ENCODE assay signal across 13 cellular contexts in the genomic region with DNA sequence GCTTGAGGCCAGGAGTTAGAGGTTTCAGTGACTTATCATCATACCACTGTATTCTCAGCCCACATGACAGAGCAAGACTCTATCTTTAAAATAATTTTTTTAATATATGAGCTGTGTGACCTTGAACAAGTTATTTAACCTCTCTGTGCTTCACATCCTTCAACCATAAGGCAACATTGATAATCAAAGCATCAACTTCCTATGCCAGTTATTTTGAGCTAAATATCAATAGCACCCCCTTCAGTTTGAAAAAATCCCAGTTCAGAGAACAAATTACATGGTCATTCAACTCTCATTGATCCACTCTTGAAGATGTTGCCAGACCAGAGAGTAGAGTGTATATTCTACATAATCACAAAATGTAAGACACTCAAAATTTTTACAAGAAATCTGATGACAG. TPM values are rescaled to one million over a fixed set of nuclear protein-coding genes. Genes with fewer than 3 reads are reported as not detected.
DNase-seq lines count a peak whose midpoint lies in the region; ATAC-seq, FAIRE-seq and TF ChIP-seq lines count a peak whose summit lies in the region.
"Had no signal": no experiment of that assay in that cellular context is flagged by ENCODE, and none has a peak within 500 bp of the region (broad histone marks: within the 10 kb centered on the region; RNA-seq: fewer than 3 reads in every experiment).

No MANE protein-coding gene starts in this region.

- DNase-seq in NCI-H345 (lab: John Stamatoyannopoulos, UW), result peak; percentile 35
- no peak for DNase-seq in NCI-H345 treated with DMSO at 0.1 percent for 48 hours (lab: John Stamatoyannopoulos, UW; ENCODE audit: unreplicated experiment)
- peak; percentile 56 for DNase-seq in NCI-H1092 (lab: John Stamatoyannopoulos, UW)
- DNase-seq in RWPE2 (ENCODE audit: low spot score), result no peak
- DNase-seq in small intestine, result peak; percentile 61
- no peak for DNase-seq in upper lobe of right lung
- DNase-seq in kidney, result no peak
- DNase-seq in nucleus accumbens (lab: John Stamatoyannopoulos, UW), result no peak
- DNase-seq: activated CD8-positive, alpha-beta memory T cell treated with anti-CD3 and anti-CD28 coated beads for 24 hours; activated naive CD4-positive, alpha-beta T cell; NCI-H2171 treated with DMSO at 0.1 percent for 48 hours; uterus had no signal

- intact Hi-C loops in upper lobe of right lung (cut with DNase I) (no loop called here), kidney (cut with DNase I) (no loop called here)

- H3K4me3 ChIP-seq in RWPE2 (ENCODE audit: severe bottlenecking) (no peak overlapping the region), small intestine (ENCODE audit: low read depth in 1 of 2, low read length in 2 of 2) (no peak overlapping the region), upper lobe of right lung (no peak overlapping the region), kidney (ENCODE audit: low read length in 2 of 2) (no peak overlapping the region)
- H3K4me3 ChIP-seq: SJCRH30, uterus had no signal

- no peak overlapping the region for H3K9ac ChIP-seq in kidney (ENCODE audit: low read length in 2 of 2)

- H3K4me1 ChIP-seq in RWPE2 (ENCODE audit: insufficient read depth, poor library complexity, severe bottlenecking), result no peaks in the 10 kb centered on the region
- H3K4me1 ChIP-seq in small intestine (ENCODE audit: control insufficient read depth in 2 of 2, insufficient read depth in 1 of 2, low read depth in 1 of 2, low read length in 1 of 2), result no peaks in the 10 kb centered on the region
- H3K4me1 ChIP-seq in upper lobe of right lung, result no peaks in the 10 kb centered on the region
- no peaks in the 10 kb centered on the region for H3K4me1 ChIP-seq in kidney (ENCODE audit: control insufficient read depth in 1 of 2, insufficient read depth in 1 of 2, low read depth in 1 of 2, low read length in 2 of 2)
- H3K4me1 ChIP-seq: uterus had no signal

- H3K9me3 ChIP-seq in RWPE2 (ENCODE audit: severe bottlenecking), result no peaks in the 10 kb centered on the region
- no peaks in the 10 kb centered on the region for H3K9me3 ChIP-seq in small intestine (ENCODE audit: control insufficient read depth, low read depth)
- H3K9me3 ChIP-seq in upper lobe of right lung, result no peaks in the 10 kb centered on the region
- H3K9me3 ChIP-seq in kidney (ENCODE audit: control insufficient read depth in 1 of 2, low read length in 2 of 2), result no peaks in the 10 kb centered on the region
- H3K9me3 ChIP-seq: SJCRH30, uterus had no signal

- FAIRE-seq in small intestine (lab: Jason Lieb, UNC), result no peak
- FAIRE-seq in kidney (lab: Jason Lieb, UNC), result no peak

- TF ChIP-seq CTCF in RWPE2 (IDR thresholded peaks at IDR 0.05; ENCODE audit: poor library complexity, severe bottlenecking), result peak; percentile 14
- no peak for TF ChIP-seq CTCF in upper lobe of right lung (IDR thresholded peaks at IDR 0.05)
- no peak for TF ChIP-seq CTCF in kidney (IDR thresholded peaks at IDR 0.05; ENCODE audit: borderline replicate concordance, extremely low read depth, insufficient read depth)

- H3K36me3 ChIP-seq in RWPE2 (ENCODE audit: low read depth) (no peaks in the 10 kb centered on the region), small intestine (ENCODE audit: control insufficient read depth in 2 of 2, insufficient read depth in 2 of 2, low read length in 2 of 2) (no peaks in the 10 kb centered on the region), upper lobe of right lung (no peaks in the 10 kb centered on the region), kidney (ENCODE audit: control insufficient read depth in 1 of 2, insufficient read depth in 2 of 2, low read length in 2 of 2) (no peaks in the 10 kb centered on the region)
- H3K36me3 ChIP-seq: SJCRH30, uterus had no signal

- ATAC-seq in RWPE2 (ENCODE audit: low read depth) (no peak), upper lobe of right lung (no peak)

- no peaks in the 10 kb centered on the region for H3K27me3 ChIP-seq in RWPE2 (ENCODE audit: insufficient read depth, poor library complexity, severe bottlenecking)
- H3K27me3 ChIP-seq in small intestine (ENCODE audit: control insufficient read depth in 2 of 2, insufficient read depth in 2 of 2, low read length in 2 of 2), result no peaks in the 10 kb centered on the region
- H3K27me3 ChIP-seq in upper lobe of right lung, result no peaks in the 10 kb centered on the region
- H3K27me3 ChIP-seq: SJCRH30, uterus had no signal

- H3K27ac ChIP-seq in RWPE2 (ENCODE audit: poor library complexity, severe bottlenecking) (no peak overlapping the region), small intestine (ENCODE audit: low read depth in 1 of 2, low read length in 1 of 2) (no peak overlapping the region), upper lobe of right lung (no peak overlapping the region), kidney (ENCODE audit: low read depth in 2 of 2, low read length in 2 of 2) (no peak overlapping the region)
- H3K27ac ChIP-seq: SJCRH30, uterus had no signal

RNA-seq across cellular contexts. Expression of gene ASNS, which starts 53.0 kb away (rescaled TPM):
- 10 to 100 TPM; 17.2 to 76.9 (median 17.3) TPM for polyA plus RNA-seq in small intestine
- total RNA-seq in upper lobe of right lung, result 15.7 TPM
- 34.1 TPM for total RNA-seq in kidney
- 15.7 TPM for polyA plus RNA-seq in kidney (ENCODE audit: insufficient read depth, low read depth, low replicate concordance)

Comparison
In these comparisons a context has a peak if more than half of its experiments do, and no peak if none do; other contexts are left out.
1. DNase-seq: peak in NCI-H345 (single experiment), NCI-H1092 (single experiment) and small intestine (single experiment); none in NCI-H345 treated with DMSO at 0.1 percent for 48 hours (single experiment), RWPE2 (single experiment), upper lobe of right lung (single experiment), kidney (single experiment) and nucleus accumbens (0 of 56).